Comparison of ENCODE assay signal across 19 cellular contexts in the genomic region with DNA sequence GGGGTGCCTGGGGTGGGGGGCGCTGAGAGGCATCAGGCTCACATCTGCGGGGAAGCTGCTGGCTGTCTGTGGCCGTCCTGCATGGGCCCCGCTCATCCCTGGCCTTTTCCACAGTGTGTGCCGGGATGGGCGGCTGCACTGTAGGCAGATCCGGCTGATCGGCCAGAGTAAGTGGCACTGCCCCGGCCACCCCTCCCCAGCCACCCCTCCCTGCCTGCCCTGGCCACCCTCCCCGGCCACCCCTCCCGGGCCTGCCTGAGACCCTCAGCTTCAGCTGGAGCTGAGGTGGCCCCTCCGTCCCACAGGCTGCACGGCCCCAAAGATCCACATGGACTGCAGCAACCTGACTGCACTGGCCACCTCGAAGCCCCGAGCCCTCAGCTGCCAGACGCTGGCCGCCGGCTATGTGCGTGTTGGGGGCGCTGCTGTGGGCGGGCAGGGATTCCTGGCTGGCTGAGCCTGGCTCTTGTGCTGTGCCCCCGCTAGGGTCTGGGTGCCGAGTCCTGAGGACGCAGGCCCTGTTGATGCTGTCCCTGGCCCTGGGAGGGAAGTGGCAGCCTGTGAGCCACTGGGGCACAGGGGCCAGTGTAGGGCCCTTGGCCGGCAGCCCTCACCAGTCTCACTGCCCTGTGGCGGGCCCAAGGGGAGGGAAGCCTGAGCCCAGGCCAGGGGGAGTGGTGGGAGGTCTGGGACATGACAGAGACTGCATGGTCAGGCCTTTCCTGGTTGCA. TPM values are rescaled to one million over a fixed set of nuclear protein-coding genes. Genes with fewer than 3 reads are reported as not detected.
"Had no signal": no experiment of that assay in that cellular context is flagged by ENCODE, and none has a peak within 500 bp of the region (broad histone marks: within the 10 kb centered on the region; RNA-seq: fewer than 3 reads in every experiment).

No MANE protein-coding gene starts in this region.

- H3K27ac ChIP-seq: breast epithelium, esophagus muscularis mucosa, parathyroid adenoma, SJCRH30, transverse colon had no signal

- H3K4me1 ChIP-seq: breast epithelium, esophagus muscularis mucosa, parathyroid adenoma, SJCRH30, transverse colon had no signal

- H3K4me3 Mint-ChIP-seq: activated B cell treated with CpG ODN at 0.5 μM for 24 hours; activated naive CD8-positive, alpha-beta T cell; neural crest cell; stimulated activated naive B cell treated with anti-CD40 and anti-IgM and Interleukin-4, amounts not matched to agents 10 μg/mL and 1 μg/mL and 100 μg/mL, for 72 hours had no signal

- H3K36me3 Mint-ChIP-seq: activated naive CD8-positive, alpha-beta T cell; stimulated activated naive B cell treated with anti-CD40 and anti-IgM and Interleukin-4, amounts not matched to agents 10 μg/mL and 1 μg/mL and 100 μg/mL, for 72 hours had no signal

- H3K4me1 Mint-ChIP-seq: activated B cell treated with CpG ODN at 0.5 μM for 24 hours; neural crest cell; stimulated activated naive B cell treated with anti-CD40 and anti-IgM and Interleukin-4, amounts not matched to agents 10 μg/mL and 1 μg/mL and 100 μg/mL, for 72 hours had no signal

- H3K4me3 ChIP-seq: breast epithelium, esophagus muscularis mucosa, SJCRH30, transverse colon had no signal

- H3K9me3 Mint-ChIP-seq: activated B cell treated with CpG ODN at 0.5 μM for 24 hours; neural crest cell; stimulated activated naive B cell treated with anti-CD40 and anti-IgM and Interleukin-4, amounts not matched to agents 10 μg/mL and 1 μg/mL and 100 μg/mL, for 72 hours had no signal

- DNase-seq: activated B cell treated with CpG ODN at 0.5 μM for 24 hours; activated CD4-positive, alpha-beta T cell treated with anti-CD3 and anti-CD28 coated beads, Interleukin-2, amount 50 U/mL, for 1 hour; activated T-cell treated with anti-CD3 and anti-CD28 coated beads, Interleukin-2, amount 50 U/mL, for 1 hour; anterior cingulate cortex; left colon; mesenchymal stem cell; SJCRH30; stimulated activated CD4-positive, alpha-beta T cell treated with anti-CD3 and anti-CD28 coated beads, Interleukin-1b, Interleukin-23, amount 100 ng/mL, for 48 hours; stimulated activated naive B cell treated with anti-CD40 and anti-IgM and Interleukin-4, amounts not matched to agents 10 μg/mL and 1 μg/mL and 100 μg/mL, for 72 hours; transverse colon had no signal

- H3K36me3 ChIP-seq: breast epithelium, esophagus muscularis mucosa, SJCRH30, transverse colon had no signal

- ATAC-seq: left colon; right cardiac atrium; stimulated activated naive B cell treated with anti-CD40 and anti-IgM and Interleukin-4, amounts not matched to agents 10 μg/mL and 1 μg/mL and 100 μg/mL, for 72 hours had no signal

- H3K9me3 ChIP-seq: breast epithelium, esophagus muscularis mucosa, SJCRH30, transverse colon had no signal

- H3K27ac Mint-ChIP-seq: activated B cell treated with CpG ODN at 0.5 μM for 24 hours; activated naive CD8-positive, alpha-beta T cell; stimulated activated naive B cell treated with anti-CD40 and anti-IgM and Interleukin-4, amounts not matched to agents 10 μg/mL and 1 μg/mL and 100 μg/mL, for 72 hours had no signal

- H3K27me3 ChIP-seq: SJCRH30 had no signal

- H3K27me3 Mint-ChIP-seq: activated B cell treated with CpG ODN at 0.5 μM for 24 hours; activated naive CD8-positive, alpha-beta T cell; stimulated activated naive B cell treated with anti-CD40 and anti-IgM and Interleukin-4, amounts not matched to agents 10 μg/mL and 1 μg/mL and 100 μg/mL, for 72 hours had no signal

RNA-seq across cellular contexts. Expression of a gene that starts 10.9 kb away (rescaled TPM):
- total RNA-seq: activated B cell treated with CpG ODN at 0.5 μM for 24 hours; activated CD8-positive, alpha-beta memory T cell treated with anti-CD3 and anti-CD28 coated beads for 36 hours; fibroblast of villous mesenchyme; neural crest cell had no signal

RNA-seq across cellular contexts. Expression of a gene that starts 49.1 kb away (rescaled TPM):
- total RNA-seq: activated B cell treated with CpG ODN at 0.5 μM for 24 hours; activated CD8-positive, alpha-beta memory T cell treated with anti-CD3 and anti-CD28 coated beads for 36 hours; esophagus muscularis mucosa; fibroblast of villous mesenchyme; left colon; neural crest cell; right cardiac atrium; SJCRH30; subcutaneous adipose tissue; transverse colon had no signal
